1 cellular context compared by ENCODE assay signal in genomic region chr9:69376651-69377050, GRCh38.
TF ChIP-seq lines count a peak whose summit lies in the region.

No MANE protein-coding gene starts in this region.

TF ChIP-seq in SK-N-SH, 30 proteins besides CTCF, POLR2A, EP300 and RAD21 (continued from another document):
- TF ChIP-seq USF1 (IDR thresholded peaks at IDR 0.05; ENCODE audit: borderline replicate concordance, low read depth), result no peak
